ENCODE assay signal across 35 cellular contexts in the genomic region with DNA sequence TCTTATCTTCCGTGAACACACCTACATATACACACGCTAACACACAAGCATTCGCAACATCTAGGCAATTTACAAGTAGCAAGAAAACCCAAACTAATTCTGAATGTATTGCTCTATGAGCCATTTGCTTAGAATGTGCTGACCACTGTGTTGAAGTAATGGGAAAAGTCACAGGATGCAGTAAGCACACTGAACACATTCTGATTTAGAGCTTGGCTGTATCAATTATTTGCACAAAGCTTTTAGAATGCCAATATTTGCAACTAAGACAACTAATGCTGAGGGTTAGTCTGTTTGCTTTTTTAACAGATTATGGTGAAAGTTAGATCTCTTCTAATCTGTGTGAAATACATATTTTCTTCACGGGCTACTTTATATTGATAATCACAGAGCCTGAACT.
"Had no signal": no experiment of that assay in that cellular context is flagged by ENCODE, and none has a peak within 500 bp of the region (broad histone marks: within the 10 kb centered on the region; RNA-seq: fewer than 3 reads in every experiment).

No MANE protein-coding gene starts in this region.

- H3K36me3 ChIP-seq: MG63 had no signal

- H3K27me3 ChIP-seq: MG63 had no signal

- H3K4me3 ChIP-seq: MG63 had no signal

- DNase-seq: Karpas-422, Kasumi-1, MG63, MM.1S, MV-4-11, NCI-H1048, NCI-H1092, NCI-H1092 treated with DMSO at 0.1 percent for 48 hours, NCI-H1105, NCI-H1105 treated with DMSO at 0.1 percent for 48 hours, NCI-H1417, NCI-H1417 treated with DMSO at 0.1 percent for 48 hours, NCI-H1436, NCI-H1436 treated with DMSO at 0.1 percent for 48 hours, NCI-H146, NCI-H1694, NCI-H1694 treated with DMSO at 0.1 percent for 48 hours, NCI-H187, NCI-H187 treated with DMSO at 0.1 percent for 48 hours, NCI-H1930, NCI-H2029, NCI-H2029 treated with DMSO at 0.1 percent for 48 hours, NCI-H2081, NCI-H2081 treated with DMSO at 0.1 percent for 48 hours, NCI-H2107, NCI-H2171, NCI-H2171 treated with DMSO at 0.1 percent for 48 hours, NCI-H2227 treated with DMSO at 0.1 percent for 48 hours, NCI-H226, NCI-H345, NCI-H446, NCI-H446 treated with DMSO at 0.1 percent for 48 hours, NCI-H510A, NCI-H510A treated with DMSO at 0.1 percent for 48 hours, NCI-H524 had no signal

- H3K9me3 ChIP-seq: MG63 had no signal
